In genomic region chr11:124115782-124116616, GRCh38 we compare ENCODE assay signal across 8 cellular contexts. TPM values are rescaled to one million over a fixed set of nuclear protein-coding genes. Genes with fewer than 3 reads are reported as not detected.
DNase-seq lines count a peak whose midpoint lies in the region; ATAC-seq and TF ChIP-seq lines count a peak whose summit lies in the region.

No MANE protein-coding gene starts in this region.

- no peak for TF ChIP-seq CTCF in Calu3 (IDR thresholded peaks at IDR 0.05; ENCODE audit: unreplicated experiment)

- BruUV-seq in Calu3 (replicated peaks; lab: Mats Ljungman, UMichigan): TSS peak; percentile 82

- H3K27ac Mint-ChIP-seq in Calu3 (ENCODE audit: unreplicated experiment): peak overlapping the region; percentile 76
- H3K27ac Mint-ChIP-seq in activated T-helper 1 cell treated with anti-CD3 and anti-CD28 coated beads, Interleukin-12 subunit alpha, Interleukin-12 subunit beta, Interleukin-2, Interleukin-4 antibody, amounts not matched to agents 30 ng/mL and 10 ng/mL and 1 ng/mL, durations not matched to agents 14 hours and 24 hours and 36 hours: peak overlapping the region; percentile 92

- DNase-seq in Calu3 (no peak), left ventricle myocardium superior (peak; percentile 32), retina (peak; percentile 41), NCI-H524 (lab: John Stamatoyannopoulos, UW) (no peak), NCI-H2196 (lab: John Stamatoyannopoulos, UW; ENCODE audit: unreplicated experiment) (no peak), KG1 (lab: John Stamatoyannopoulos, UW) (no peak)
- DNase-seq in activated T-helper 1 cell treated with anti-CD3 and anti-CD28 coated beads, Interleukin-12 subunit alpha, Interleukin-12 subunit beta, Interleukin-2, Interleukin-4 antibody, amounts not matched to agents 30 ng/mL and 10 ng/mL and 1 ng/mL, durations not matched to agents 14 hours and 24 hours and 36 hours (ENCODE audit: low spot score): no peak

- H3K27me3 Mint-ChIP-seq in Calu3 (ENCODE audit: unreplicated experiment): no peaks in the 10 kb centered on the region
- H3K27me3 Mint-ChIP-seq in activated T-helper 1 cell treated with anti-CD3 and anti-CD28 coated beads, Interleukin-12 subunit alpha, Interleukin-12 subunit beta, Interleukin-2, Interleukin-4 antibody, amounts not matched to agents 30 ng/mL and 10 ng/mL and 1 ng/mL, durations not matched to agents 14 hours and 24 hours and 36 hours (ENCODE audit: insufficient read depth): peaks cover under 1% of the 10 kb centered on the region

- H3K9me3 Mint-ChIP-seq in Calu3 (ENCODE audit: low read depth, unreplicated experiment): no peaks in the 10 kb centered on the region
- H3K9me3 Mint-ChIP-seq in activated T-helper 1 cell treated with anti-CD3 and anti-CD28 coated beads, Interleukin-12 subunit alpha, Interleukin-12 subunit beta, Interleukin-2, Interleukin-4 antibody, amounts not matched to agents 30 ng/mL and 10 ng/mL and 1 ng/mL, durations not matched to agents 14 hours and 24 hours and 36 hours: no peaks in the 10 kb centered on the region

- intact Hi-C loops in Calu3 (cut with micrococcal nuclease; ENCODE audit: unreplicated experiment) (no loop called here), left ventricle myocardium superior (cut with micrococcal nuclease) (no loop called here)
- intact Hi-C loops in activated T-helper 1 cell treated with anti-CD3 and anti-CD28 coated beads, Interleukin-12 subunit alpha, Interleukin-12 subunit beta, Interleukin-2, Interleukin-4 antibody, amounts not matched to agents 30 ng/mL and 10 ng/mL and 1 ng/mL, durations not matched to agents 14 hours and 24 hours and 36 hours (cut with micrococcal nuclease): loop anchor here (1.0 to 10.0 kb wide), 5 partner anchors 45 to 839 kb away; partner anchors contain the start of genes CCDC15, SIAE, SPA17 and TBRG1

- no peaks in the 10 kb centered on the region for H3K36me3 Mint-ChIP-seq in Calu3 (ENCODE audit: insufficient read depth, unreplicated experiment)
- peaks cover 30% of the 10 kb centered on the region for H3K36me3 Mint-ChIP-seq in activated T-helper 1 cell treated with anti-CD3 and anti-CD28 coated beads, Interleukin-12 subunit alpha, Interleukin-12 subunit beta, Interleukin-2, Interleukin-4 antibody, amounts not matched to agents 30 ng/mL and 10 ng/mL and 1 ng/mL, durations not matched to agents 14 hours and 24 hours and 36 hours (ENCODE audit: low read depth)

- peak; percentile 35 for ATAC-seq in HG02678 (IDR thresholded peaks at IDR 0.05; ENCODE audit: unreplicated experiment)
- ATAC-seq in left ventricle myocardium superior: peak; percentile 63

- CTCF ChIA-PET in Calu3 (lab: Charles Lee): interaction anchor here (1.4 kb wide), 1 partner anchor 79 kb away, joined by 3 read pairs; no protein-coding TSS in a partner anchor

- H3K4me1 Mint-ChIP-seq in Calu3 (ENCODE audit: low read depth, unreplicated experiment): peaks cover 9% of the 10 kb centered on the region
- H3K4me1 Mint-ChIP-seq in activated T-helper 1 cell treated with anti-CD3 and anti-CD28 coated beads, Interleukin-12 subunit alpha, Interleukin-12 subunit beta, Interleukin-2, Interleukin-4 antibody, amounts not matched to agents 30 ng/mL and 10 ng/mL and 1 ng/mL, durations not matched to agents 14 hours and 24 hours and 36 hours (ENCODE audit: low read depth): peaks cover 34% of the 10 kb centered on the region

- peak overlapping the region; percentile 71 for H3K4me3 Mint-ChIP-seq in Calu3 (ENCODE audit: low read depth, unreplicated experiment)
- peak overlapping the region; percentile 94 for H3K4me3 Mint-ChIP-seq in activated T-helper 1 cell treated with anti-CD3 and anti-CD28 coated beads, Interleukin-12 subunit alpha, Interleukin-12 subunit beta, Interleukin-2, Interleukin-4 antibody, amounts not matched to agents 30 ng/mL and 10 ng/mL and 1 ng/mL, durations not matched to agents 14 hours and 24 hours and 36 hours

RNA-seq across cellular contexts. Expression of gene VWA5A, which starts 0.7 kb away (rescaled TPM):
- total RNA-seq in Calu3 (2022) (1.9 and 3.3 TPM in 2 replicates), left ventricle myocardium superior (2.8 TPM)
- total RNA-seq in activated T-helper 1 cell treated with anti-CD3 and anti-CD28 coated beads, Interleukin-12 subunit alpha, Interleukin-12 subunit beta, Interleukin-2, Interleukin-4 antibody, amounts not matched to agents 30 ng/mL and 10 ng/mL and 1 ng/mL, durations not matched to agents 14 hours and 24 hours and 36 hours: 7.9 and 8.0 TPM in 2 replicates

Comparison
In these comparisons a context has a peak if more than half of its experiments do, and no peak if none do; other contexts are left out.
1. DNase-seq: peak in left ventricle myocardium superior (single experiment) and retina (single experiment); none in Calu3 (single experiment), activated T-helper 1 cell treated with anti-CD3 and anti-CD28 coated beads, Interleukin-12 subunit alpha, Interleukin-12 subunit beta, Interleukin-2, Interleukin-4 antibody, amounts not matched to agents 30 ng/mL and 10 ng/mL and 1 ng/mL, durations not matched to agents 14 hours and 24 hours and 36 hours (single experiment), NCI-H524 (0 of 2), NCI-H2196 (single experiment) and KG1 (single experiment).